Comparison of ENCODE assay signal across 9 cellular contexts in genomic region chr14:74401504-74402241, GRCh38. TPM values are rescaled to one million over a fixed set of nuclear protein-coding genes. Genes with fewer than 3 reads are reported as not detected.
DNase-seq lines count a peak whose midpoint lies in the region; ATAC-seq, FAIRE-seq and TF ChIP-seq lines count a peak whose summit lies in the region.
"Had no signal": no experiment of that assay in that cellular context is flagged by ENCODE, and none has a peak within 500 bp of the region (broad histone marks: within the 10 kb centered on the region; RNA-seq: fewer than 3 reads in every experiment).

No MANE protein-coding gene starts in this region.

- H3K36me3 Mint-ChIP-seq in Calu3 (ENCODE audit: insufficient read depth, unreplicated experiment), result peaks cover 5% of the 10 kb centered on the region
- no peaks in the 10 kb centered on the region for H3K36me3 Mint-ChIP-seq in activated CD4-positive, alpha-beta T cell treated with anti-CD3 and anti-CD28 coated beads, Interleukin-2, amount 10 ng/mL, durations not matched to agents 24 days and 14 days (ENCODE audit: low read depth)

- CTCF ChIA-PET in Calu3 (lab: Charles Lee) (interaction anchor here (1.1 kb wide), 1 partner anchor 56 kb away, joined by 8 read pairs; no protein-coding TSS in a partner anchor), endothelial cell of umbilical vein (lab: Charles Lee) (no interaction called here)

- peak; percentile 15 for FAIRE-seq in endothelial cell of umbilical vein (lab: Jason Lieb, UNC)

- peak overlapping the region; percentile 12 for H3K4me3 Mint-ChIP-seq in Calu3 (ENCODE audit: low read depth, unreplicated experiment)
- H3K4me3 Mint-ChIP-seq in activated CD4-positive, alpha-beta T cell treated with anti-CD3 and anti-CD28 coated beads, Interleukin-2, amount 10 ng/mL, durations not matched to agents 24 days and 14 days, result peak overlapping the region; percentile 72

- BruUV-seq in Calu3 (replicated peaks; lab: Mats Ljungman, UMichigan) (no TSS peak), endothelial cell of umbilical vein (replicated peaks; lab: Mats Ljungman, UMichigan) (no TSS peak)

- peak; percentile 76 for ATAC-seq in GM19452 (IDR thresholded peaks at IDR 0.05; ENCODE audit: unreplicated experiment)

- peak overlapping the region; percentile 16 for H2AK5ac ChIP-seq in neuronal stem cell (ENCODE audit: low read depth, low read length)

- H4K20me1 ChIP-seq in endothelial cell of umbilical vein (replicated peaks; ENCODE audit: control insufficient read depth, extremely low read depth, insufficient read depth, low read length), result no peaks in the 10 kb centered on the region

- H3K9me1 ChIP-seq in endothelial cell of umbilical vein (replicated peaks; ENCODE audit: control insufficient read depth, extremely low read depth, insufficient read depth, low read length), result no peaks in the 10 kb centered on the region

- H3K14ac ChIP-seq in neuronal stem cell (ENCODE audit: low read length), result peak overlapping the region; percentile 49

- H3K36me3 ChIP-seq in endothelial cell of umbilical vein (ENCODE audit: control insufficient read depth in 2 of 2, extremely low read depth in 1 of 2, insufficient read depth in 2 of 2, low read length in 2 of 2) (no peaks in the 10 kb centered on the region), neuronal stem cell (replicated peaks in 1 of 2; ENCODE audit: control insufficient read depth in 2 of 2, insufficient read depth in 2 of 2, low read length in 2 of 2) (no peaks in the 10 kb centered on the region), tibial artery (no peaks in the 10 kb centered on the region)

- peaks cover 5% of the 10 kb centered on the region for H3K4me1 ChIP-seq in endothelial cell of umbilical vein (ENCODE audit: control insufficient read depth, extremely low read depth, insufficient read depth, low read length)
- H3K4me1 ChIP-seq in neuronal stem cell (ENCODE audit: control insufficient read depth in 2 of 2, insufficient read depth in 1 of 2, low read depth in 1 of 2, low read length in 2 of 2), result peaks cover 13 to 26% of the 10 kb centered on the region in 2 donors
- H3K4me1 ChIP-seq in tibial artery, result peaks cover 0 to 15% (median 10%) of the 10 kb centered on the region in 4 donors

- H3K79me1 ChIP-seq in neuronal stem cell (ENCODE audit: low read depth, low read length), result peaks cover 3% of the 10 kb centered on the region

- no peak overlapping the region for H3K4me3 ChIP-seq in endothelial cell of umbilical vein (replicated peaks in 1 of 3; ENCODE audit: insufficient read depth in 1 of 3, low read depth in 1 of 3, low read length in 3 of 3)
- peak overlapping the region in 1 of 2 donors; percentile 11 for H3K4me3 ChIP-seq in neuronal stem cell (ENCODE audit: low read length in 2 of 2)
- H3K4me3 ChIP-seq in tibial artery, result peak overlapping the region in 1 of 2 donors; percentile 10

- no peak for TF ChIP-seq POLR2A in endothelial cell of umbilical vein (IDR thresholded peaks at IDR 0.05; ENCODE audit: low read depth, low read length)

- TF ChIP-seq CTCF in Calu3 (IDR thresholded peaks at IDR 0.05; ENCODE audit: unreplicated experiment), result no peak
- no peak for TF ChIP-seq CTCF in endothelial cell of umbilical vein (IDR thresholded peaks at IDR 0.05; ENCODE audit: extremely low read depth in 1 of 2, insufficient read depth in 1 of 2, low read depth in 1 of 2, low read length in 2 of 2)
- TF ChIP-seq CTCF in tibial artery (IDR thresholded peaks at IDR 0.05), result no peak

- H3K27ac Mint-ChIP-seq in Calu3 (ENCODE audit: unreplicated experiment), result no peak overlapping the region
- H3K27ac Mint-ChIP-seq in activated CD4-positive, alpha-beta T cell treated with anti-CD3 and anti-CD28 coated beads, Interleukin-2, amount 10 ng/mL, durations not matched to agents 24 days and 14 days, result peak overlapping the region; percentile 82

- peak; percentile 30 for DNase-seq in Calu3
- DNase-seq in HK-2 (ENCODE audit: unreplicated experiment), result peak; percentile 58
- peak; percentile 91 for DNase-seq in activated CD4-positive, alpha-beta T cell treated with anti-CD3 and anti-CD28 coated beads, Interleukin-2, amount 10 ng/mL, durations not matched to agents 24 days and 14 days
- DNase-seq in endothelial cell of umbilical vein (ENCODE audit: low read depth, low spot score), result no peak
- DNase-seq in neuronal stem cell (ENCODE audit: low spot score), result no peak
- peak; percentile 39 to 60 for DNase-seq in tibial artery
- no peak for DNase-seq in Kasumi-1 (lab: John Stamatoyannopoulos, UW)

- H4K91ac ChIP-seq in neuronal stem cell (ENCODE audit: low read depth, low read length, poor library complexity), result no peak overlapping the region

- H2BK120ac ChIP-seq in neuronal stem cell (ENCODE audit: low read depth, low read length), result no peak overlapping the region

- H2BK15ac ChIP-seq in neuronal stem cell (ENCODE audit: low read length), result peak overlapping the region; percentile 82

- H3K9me3 Mint-ChIP-seq in Calu3 (ENCODE audit: low read depth, unreplicated experiment), result no peaks in the 10 kb centered on the region
- H3K9me3 Mint-ChIP-seq in activated CD4-positive, alpha-beta T cell treated with anti-CD3 and anti-CD28 coated beads, Interleukin-2, amount 10 ng/mL, durations not matched to agents 24 days and 14 days, result no peaks in the 10 kb centered on the region

- no peak overlapping the region for H3K4ac ChIP-seq in neuronal stem cell (ENCODE audit: low read length)

- H3K79me2 ChIP-seq in endothelial cell of umbilical vein (ENCODE audit: control insufficient read depth, insufficient read depth, low read length), result no peaks in the 10 kb centered on the region

- POLR2A ChIA-PET in endothelial cell of umbilical vein (lab: Charles Lee), result no interaction called here

- H3K27me3 ChIP-seq in endothelial cell of umbilical vein (ENCODE audit: control insufficient read depth in 2 of 2, insufficient read depth in 2 of 2, low read length in 2 of 2) (peaks cover 3 to 8% of the 10 kb centered on the region in 2 experiments), neuronal stem cell (ENCODE audit: control insufficient read depth in 3 of 3, insufficient read depth in 3 of 3, low read depth in 1 of 3, low read length in 3 of 3) (peaks cover 0 to 53% (median 0%) of the 10 kb centered on the region in 3 experiments), tibial artery (peaks cover 0 to 48% of the 10 kb centered on the region in 2 donors)

- H2BK5ac ChIP-seq in neuronal stem cell (ENCODE audit: low read length), result peak overlapping the region; percentile 30

- H3K23ac ChIP-seq in neuronal stem cell (ENCODE audit: low read depth, low read length, poor library complexity), result peak overlapping the region; percentile 62

- peak overlapping the region; percentile 4 for H2BK12ac ChIP-seq in neuronal stem cell (ENCODE audit: low read length)

- H3K4me2 ChIP-seq in endothelial cell of umbilical vein (ENCODE audit: insufficient read depth, low read length) (no peak overlapping the region), neuronal stem cell (ENCODE audit: insufficient read depth, low read length, poor library complexity, severe bottlenecking) (no peak overlapping the region)

- dilution Hi-C loops in endothelial cell of umbilical vein (cut with MboI; ENCODE audit: extremely low pct_ligation_motif_present, low sequenced_read_pairs), result no loop called here

- peaks cover 19% of the 10 kb centered on the region for H3K4me1 Mint-ChIP-seq in Calu3 (ENCODE audit: low read depth, unreplicated experiment)
- peaks cover 20% of the 10 kb centered on the region for H3K4me1 Mint-ChIP-seq in activated CD4-positive, alpha-beta T cell treated with anti-CD3 and anti-CD28 coated beads, Interleukin-2, amount 10 ng/mL, durations not matched to agents 24 days and 14 days

- peak overlapping the region; percentile 93 for H3K18ac ChIP-seq in neuronal stem cell (ENCODE audit: low read length)

- no CpG with 5 or more reads among the region's 12 CpGs for WGBS in neuronal stem cell (ENCODE audit: extremely low coverage in 2 of 2, insufficient read length in 2 of 2, insufficient replicate concordance in 1 of 2), 2 donors

- H2AFZ ChIP-seq in endothelial cell of umbilical vein (ENCODE audit: low read depth, low read length) (no peak overlapping the region), neuronal stem cell (ENCODE audit: low read length) (peak overlapping the region; percentile 92)

- H3K27me3 Mint-ChIP-seq in Calu3 (ENCODE audit: unreplicated experiment), result peaks cover 74% of the 10 kb centered on the region
- H3K27me3 Mint-ChIP-seq in activated CD4-positive, alpha-beta T cell treated with anti-CD3 and anti-CD28 coated beads, Interleukin-2, amount 10 ng/mL, durations not matched to agents 24 days and 14 days, result peaks cover 17% of the 10 kb centered on the region

- H3K9me3 ChIP-seq in endothelial cell of umbilical vein (replicated peaks; ENCODE audit: control insufficient read depth, insufficient read depth, low read length) (no peaks in the 10 kb centered on the region), neuronal stem cell (replicated peaks in 1 of 2; ENCODE audit: control insufficient read depth in 2 of 2, insufficient read depth in 1 of 2, low read depth in 1 of 2, low read length in 2 of 2) (no peaks in the 10 kb centered on the region), tibial artery (no peaks in the 10 kb centered on the region)

- intact Hi-C loops in Calu3 (cut with micrococcal nuclease; ENCODE audit: unreplicated experiment) (no loop called here), endothelial cell of umbilical vein (cut with micrococcal nuclease) (no loop called here), tibial artery (cut with DNase I; ENCODE audit: low total_unique reads) (no loop called here)
- intact Hi-C loops in activated CD4-positive, alpha-beta T cell treated with anti-CD3 and anti-CD28 coated beads, Interleukin-2, amount 10 ng/mL, durations not matched to agents 24 days and 14 days (cut with micrococcal nuclease), result no loop called here

- no peak overlapping the region for H4K8ac ChIP-seq in neuronal stem cell (ENCODE audit: low read depth, low read length)

- no peak overlapping the region for H3K27ac ChIP-seq in endothelial cell of umbilical vein (ENCODE audit: insufficient read depth, low read depth, low read length)
- peak overlapping the region; percentile 3 for H3K27ac ChIP-seq in neuronal stem cell (replicated peaks; ENCODE audit: low read length)
- H3K27ac ChIP-seq in tibial artery, result no peak overlapping the region

- no peak overlapping the region for H3K9ac ChIP-seq in endothelial cell of umbilical vein (replicated peaks; ENCODE audit: extremely low read depth, insufficient read depth, low read length)
- H3K9ac ChIP-seq in neuronal stem cell (ENCODE audit: low read depth, low read length, poor library complexity), result peak overlapping the region; percentile 45

RNA-seq across cellular contexts. Expression of gene SYNDIG1L, which starts 24.3 kb away (rescaled TPM):
- total RNA-seq in Calu3 (2022) (not detected in 2 replicates), endothelial cell of umbilical vein (not detected in 2 replicates)
- not detected in 2 replicates for total RNA-seq in activated CD4-positive, alpha-beta T cell treated with anti-CD3 and anti-CD28 coated beads, Interleukin-2, amount 10 ng/mL, durations not matched to agents 24 days and 14 days
- polyA plus RNA-seq in endothelial cell of umbilical vein, result not detected in 2 replicates
- 0.04 TPM in 1 of 2 replicates, not detected in the other for polyA plus RNA-seq in endothelial cell of umbilical vein (2011; cell fraction: cytosol; rRNA removed)
- 0.07 TPM in 1 of 2 replicates, not detected in the other for polyA plus RNA-seq in endothelial cell of umbilical vein (2011; cell fraction: nucleus; rRNA removed)
- polyA plus RNA-seq in endothelial cell of umbilical vein (2012), result not detected in 2 replicates
- polyA minus RNA-seq in endothelial cell of umbilical vein, result not detected in 2 replicates
- polyA minus RNA-seq in endothelial cell of umbilical vein (2011; cell fraction: cytosol; rRNA and poly(A)+ RNA removed), result not detected
- polyA minus RNA-seq in endothelial cell of umbilical vein (2011; cell fraction: nucleus; rRNA and poly(A)+ RNA removed), result not detected in 2 replicates
- 1.8 TPM for polyA plus RNA-seq in neuronal stem cell (2013, experiment 1 of 2)
- 1.7 TPM for polyA plus RNA-seq in neuronal stem cell (2013, experiment 2 of 2)

RNA-seq across cellular contexts. Expression of gene VRTN, which starts 53.4 kb away (rescaled TPM):
- total RNA-seq in Calu3 (2022) (not detected in 2 replicates), endothelial cell of umbilical vein (not detected in 2 replicates)
- not detected in 2 replicates for total RNA-seq in activated CD4-positive, alpha-beta T cell treated with anti-CD3 and anti-CD28 coated beads, Interleukin-2, amount 10 ng/mL, durations not matched to agents 24 days and 14 days
- 0.02 and 0.03 TPM in 2 replicates for polyA plus RNA-seq in endothelial cell of umbilical vein
- not detected in 2 replicates for polyA plus RNA-seq in endothelial cell of umbilical vein (2011; cell fraction: cytosol; rRNA removed)
- polyA plus RNA-seq in endothelial cell of umbilical vein (2011; cell fraction: nucleus; rRNA removed), result not detected in 2 replicates
- polyA plus RNA-seq in endothelial cell of umbilical vein (2012), result not detected in 2 replicates
- not detected in 2 replicates for polyA minus RNA-seq in endothelial cell of umbilical vein
- not detected for polyA minus RNA-seq in endothelial cell of umbilical vein (2011; cell fraction: cytosol; rRNA and poly(A)+ RNA removed)
- polyA minus RNA-seq in endothelial cell of umbilical vein (2011; cell fraction: nucleus; rRNA and poly(A)+ RNA removed), result not detected in 2 replicates
- polyA plus RNA-seq in neuronal stem cell (2013, experiment 1 of 2), result 7.8 TPM
- 7.5 TPM for polyA plus RNA-seq in neuronal stem cell (2013, experiment 2 of 2)
- polyA plus RNA-seq: neural cell had no signal

Comparison
In these comparisons a context has a peak if more than half of its experiments do, and no peak if none do; other contexts are left out.
1. DNase-seq: peak in Calu3 (single experiment), HK-2 (single experiment), activated CD4-positive, alpha-beta T cell treated with anti-CD3 and anti-CD28 coated beads, Interleukin-2, amount 10 ng/mL, durations not matched to agents 24 days and 14 days (single experiment) and tibial artery (2 of 2); none in endothelial cell of umbilical vein (single experiment), neuronal stem cell (single experiment) and Kasumi-1 (0 of 2).